8 cellular contexts compared by ENCODE assay signal in the genomic region with DNA sequence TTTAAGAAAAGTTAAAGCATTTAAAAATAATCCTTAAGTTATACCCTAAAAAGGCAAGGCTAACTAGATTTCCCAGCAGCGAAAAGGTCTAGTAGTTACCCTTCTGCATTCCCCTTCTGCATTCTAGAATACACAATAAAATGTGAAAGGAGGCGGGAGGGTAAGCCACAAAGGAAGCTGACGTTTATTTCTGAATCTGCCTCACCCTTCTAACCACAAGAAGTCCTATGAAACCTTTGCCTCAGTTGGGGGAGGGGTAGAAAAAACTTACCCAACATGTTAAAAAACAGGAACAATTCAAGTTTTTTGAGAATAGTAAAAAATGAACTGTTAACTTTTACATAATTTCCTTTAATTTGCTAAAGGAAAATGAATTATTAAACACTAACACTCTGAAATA. TPM values are rescaled to one million over a fixed set of nuclear protein-coding genes. Genes with fewer than 3 reads are reported as not detected.
DNase-seq lines count a peak whose midpoint lies in the region; ATAC-seq and TF ChIP-seq lines count a peak whose summit lies in the region.

No MANE protein-coding gene starts in this region.

- WGBS in esophagus muscularis mucosa: 74% methylated on average over 3 of the region's 3 CpGs

- peaks cover 11% of the 10 kb centered on the region for H4K20me1 ChIP-seq in OCI-LY3 (ENCODE audit: insufficient read depth, low read length)

- H3K9ac ChIP-seq in OCI-LY3 (ENCODE audit: low read length): peak overlapping the region; percentile 7; the same call in 1 of the 2 replicates

- peaks cover 54% of the 10 kb centered on the region for H3K36me3 ChIP-seq in OCI-LY3 (replicated peaks; ENCODE audit: low read depth, low read length)
- H3K36me3 ChIP-seq in esophagus muscularis mucosa: peaks cover 0 to 22% (median 3%) of the 10 kb centered on the region in 4 donors

- in situ Hi-C loops in astrocyte of the spinal cord (cut with HindIII; ENCODE audit: low sequenced_read_pairs): no loop called here

- peak overlapping the region; percentile 47 for H3K27ac ChIP-seq in OCI-LY3 (ENCODE audit: low read length)
- H3K27ac ChIP-seq in esophagus muscularis mucosa (replicated peaks in 1 of 4): no peak overlapping the region

- intact Hi-C loops in esophagus muscularis mucosa (cut with DNase I): no loop called here

- peak overlapping the region; percentile 49 for H3K4me2 ChIP-seq in OCI-LY3 (ENCODE audit: low read length)

- peaks cover 25% of the 10 kb centered on the region for H3K79me2 ChIP-seq in OCI-LY3 (ENCODE audit: low read length)

- no peak overlapping the region for H2AFZ ChIP-seq in OCI-LY3 (ENCODE audit: low read depth, low read length)

- TF ChIP-seq CTCF in OCI-LY3 (IDR thresholded peaks at IDR 0.05; ENCODE audit: low read depth, low read length): no peak
- TF ChIP-seq CTCF in astrocyte of the spinal cord (IDR thresholded peaks at IDR 0.05; ENCODE audit: low read depth, low read length): no peak
- TF ChIP-seq CTCF in esophagus muscularis mucosa (IDR thresholded peaks at IDR 0.05): no peak

- H3K4me1 ChIP-seq in OCI-LY3 (ENCODE audit: low read length) (peaks cover 25% of the 10 kb centered on the region), esophagus muscularis mucosa (no peaks in the 10 kb centered on the region)

- TF ChIP-seq POLR2A in esophagus muscularis mucosa (IDR thresholded peaks at IDR 0.05; ENCODE audit: low read depth): no peak

- no peak for TF ChIP-seq EP300 in esophagus muscularis mucosa (IDR thresholded peaks at IDR 0.05)

- ATAC-seq in GM18870 (IDR thresholded peaks at IDR 0.05; ENCODE audit: unreplicated experiment) (peak; percentile 74), HG03045 (IDR thresholded peaks at IDR 0.05; ENCODE audit: unreplicated experiment) (peak; percentile 80), left lobe of liver (peak; percentile 47)

- H3K9me3 ChIP-seq in OCI-LY3 (ENCODE audit: insufficient read depth, low read length) (no peaks in the 10 kb centered on the region), esophagus muscularis mucosa (no peaks in the 10 kb centered on the region)

- peak; percentile 78 for DNase-seq in AG20443 (ENCODE audit: low spot score)
- peak; percentile 96 for DNase-seq in astrocyte of the spinal cord (ENCODE audit: low read depth, low spot score)
- no peak for DNase-seq in left lobe of liver (ENCODE audit: low spot score)
- no peak for DNase-seq in NCI-H187 treated with DMSO at 0.1 percent for 48 hours (lab: John Stamatoyannopoulos, UW)
- no peak for DNase-seq in esophagus muscularis mucosa (ENCODE audit: extremely low spot score)

- peak overlapping the region; percentile 14; the same call in 1 of the 2 replicates for H3K4me3 ChIP-seq in OCI-LY3 (ENCODE audit: low read length)
- no peak overlapping the region for H3K4me3 ChIP-seq in astrocyte of the spinal cord (ENCODE audit: low read depth, low read length)
- H3K4me3 ChIP-seq in esophagus muscularis mucosa: no peak overlapping the region

- no peaks in the 10 kb centered on the region for H3K27me3 ChIP-seq in OCI-LY3 (ENCODE audit: low read depth, low read length)
- no peaks in the 10 kb centered on the region for H3K27me3 ChIP-seq in esophagus muscularis mucosa

RNA-seq across cellular contexts. Expression of a gene that starts 11.3 kb away (rescaled TPM):
- total RNA-seq in left lobe of liver (1.5 TPM), esophagus muscularis mucosa (10 to 100 TPM in 1 of 4 donors, 1 to 10 TPM in 3; 6.9 to 24.2 (median 9.4) TPM)

Comparison
In these comparisons a context has a peak if more than half of its experiments do, and no peak if none do; other contexts are left out.
1. DNase-seq: peak in AG20443 (single experiment) and astrocyte of the spinal cord (single experiment); none in left lobe of liver (single experiment), NCI-H187 treated with DMSO at 0.1 percent for 48 hours (single experiment) and esophagus muscularis mucosa (single experiment).
2. Peak in every context shown above with its lines, with median percentiles within 50 percentile points of each other: ATAC-seq.